In the genomic region with DNA sequence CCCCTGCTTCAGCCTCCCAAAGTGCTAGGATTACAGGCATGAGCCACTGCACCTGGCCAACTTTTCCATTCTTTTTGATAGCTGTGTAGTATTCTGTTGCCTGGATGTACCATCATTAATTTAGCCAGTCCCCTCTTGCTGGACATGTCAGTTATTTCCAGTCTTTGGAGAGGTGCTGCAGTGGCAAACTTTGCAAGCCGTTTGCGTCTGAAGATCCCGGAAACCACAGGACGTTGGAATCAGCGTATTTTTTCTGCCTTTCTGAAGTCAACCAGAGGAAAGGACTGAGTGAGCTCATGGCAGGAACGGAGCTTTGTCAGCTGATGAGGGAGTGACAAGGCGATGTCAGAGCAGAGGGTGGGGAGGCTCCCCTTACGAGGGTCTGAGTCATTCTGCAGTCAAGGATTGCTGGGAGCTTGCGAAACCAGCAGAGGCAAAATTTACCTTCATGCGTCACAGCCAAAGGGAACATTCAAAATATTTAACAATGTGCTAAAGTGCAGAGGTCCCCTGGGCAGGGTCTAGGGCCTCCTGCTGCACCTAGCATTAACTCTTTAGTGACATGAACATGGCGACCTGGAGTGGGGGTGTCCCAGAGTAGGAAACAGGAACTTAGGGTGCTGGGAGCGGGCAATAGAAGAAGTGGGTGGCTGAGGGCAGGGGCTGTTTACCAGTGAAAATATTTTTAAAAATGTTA, we compare ENCODE assay signal across 9 cellular contexts. TPM values are rescaled to one million over a fixed set of nuclear protein-coding genes. Genes with fewer than 3 reads are reported as not detected.
A peak's percentile ranks its signal among the peaks of the same experiment; 100 is the strongest.
DNase-seq lines count a peak whose midpoint lies in the region; ATAC-seq, FAIRE-seq and TF ChIP-seq lines count a peak whose summit lies in the region.
"Had no signal": no experiment of that assay in that cellular context is flagged by ENCODE, and none has a peak within 500 bp of the region (broad histone marks: within the 10 kb centered on the region; RNA-seq: fewer than 3 reads in every experiment).

No MANE protein-coding gene starts in this region.

- H3K79me2 ChIP-seq in H9 (ENCODE audit: insufficient read depth, low read length), result no peaks in the 10 kb centered on the region

- no peak overlapping the region for H2BK20ac ChIP-seq in H9 (ENCODE audit: low read depth, low read length, poor library complexity, severe bottlenecking)

- H3K4me1 Mint-ChIP-seq in H9, result peaks cover 0 to 6% of the 10 kb centered on the region in 2 experiments; a peak in 1 of 4 replicates
- H3K4me1 Mint-ChIP-seq in endodermal cell, result peaks cover 4% of the 10 kb centered on the region
- H3K4me1 Mint-ChIP-seq: naive B cell had no signal

- no peak overlapping the region for H2BK15ac ChIP-seq in H9 (ENCODE audit: low read depth, low read length)

- H4K91ac ChIP-seq in H9 (ENCODE audit: insufficient read length, low read depth, low read length), result no peak overlapping the region

- H3K36me3 ChIP-seq in endodermal cell (ENCODE audit: control insufficient read depth, insufficient read depth, low read length), result no peaks in the 10 kb centered on the region
- H3K36me3 ChIP-seq in uterus, result no peaks in the 10 kb centered on the region

- H3T11ph ChIP-seq in H9 (ENCODE audit: low read length), result no peak overlapping the region

- H2BK12ac ChIP-seq in H9 (ENCODE audit: insufficient read length, low read depth, low read length), result no peak overlapping the region

- H3K27me3 ChIP-seq in H9 (ENCODE audit: insufficient read depth, low read length) (no peaks in the 10 kb centered on the region), endodermal cell (ENCODE audit: control insufficient read depth, insufficient read depth, low read length, poor library complexity, severe bottlenecking) (no peaks in the 10 kb centered on the region), uterus (no peaks in the 10 kb centered on the region)

- H3K4me1 ChIP-seq in H9 (ENCODE audit: insufficient read depth, low read length) (no peaks in the 10 kb centered on the region), endodermal cell (ENCODE audit: control insufficient read depth, insufficient read depth, low read length) (no peaks in the 10 kb centered on the region), uterus (no peaks in the 10 kb centered on the region)

- H4K20me1 ChIP-seq in H9 (ENCODE audit: control insufficient read depth, insufficient read depth, insufficient read length), result no peaks in the 10 kb centered on the region

- H3K9me3 Mint-ChIP-seq in H9 (no peaks in the 10 kb centered on the region), endodermal cell (peaks cover 3% of the 10 kb centered on the region)

- no peak overlapping the region for H3K4me2 ChIP-seq in H9 (ENCODE audit: insufficient read depth, insufficient read length, low read length)

- H3K27ac ChIP-seq in H9 (ENCODE audit: insufficient read length, low read depth, low read length), result no peak overlapping the region
- no peak overlapping the region for H3K27ac ChIP-seq in endodermal cell (ENCODE audit: low read depth, low read length)
- no peak overlapping the region for H3K27ac ChIP-seq in uterus
- H3K27ac ChIP-seq: SK-N-MC had no signal

- H4K8ac ChIP-seq in H9 (replicated peaks; ENCODE audit: insufficient read length, low read depth, low read length), result no peak overlapping the region

- H3K18ac ChIP-seq in H9 (ENCODE audit: insufficient read length, low read depth, low read length), result no peak overlapping the region

- no peak overlapping the region for H2BK120ac ChIP-seq in H9 (ENCODE audit: low read depth, low read length, poor library complexity, severe bottlenecking)

- no peak overlapping the region for H3K23ac ChIP-seq in H9 (ENCODE audit: insufficient read length, low read depth, low read length)

- no peak overlapping the region for H3K14ac ChIP-seq in H9 (ENCODE audit: insufficient read depth, low read length)

- TF ChIP-seq CTCF in H9 (conservative IDR thresholded peaks at IDR 0.05) (no peak), endodermal cell (conservative IDR thresholded peaks at IDR 0.05) (no peak), uterus (IDR thresholded peaks at IDR 0.05) (no peak)

- 0 out of 7 replicates have a peak overlapping the region, but pooled peaks of 1 of the 3 experiments have one; percentile 25 for H3K27ac Mint-ChIP-seq in H9
- no peak overlapping the region for H3K27ac Mint-ChIP-seq in endodermal cell

- DNase-seq in H9, result peak; percentile 67
- DNase-seq in RCC 7860 (ENCODE audit: low spot score), result peak; percentile 77
- peak; percentile 77 for DNase-seq in endodermal cell
- DNase-seq in mucosa of gallbladder (ENCODE audit: low spot score), result peak; percentile 65
- peak; percentile 42 to 45 for DNase-seq in uterus
- DNase-seq in NCI-H187 treated with DMSO at 0.1 percent for 48 hours (lab: John Stamatoyannopoulos, UW), result no peak
- DNase-seq: naive B cell had no signal

- no peak for TF ChIP-seq POLR2A in uterus (IDR thresholded peaks at IDR 0.05)

- peaks cover 3% of the 10 kb centered on the region for H3K23me2 ChIP-seq in H9 (ENCODE audit: insufficient read length, low read depth, low read length, poor library complexity, severe bottlenecking)

- H3K9me3 ChIP-seq in H9 (ENCODE audit: control insufficient read depth, low read depth, low read length) (no peaks in the 10 kb centered on the region), endodermal cell (ENCODE audit: control insufficient read depth, low read length) (no peaks in the 10 kb centered on the region), uterus (no peaks in the 10 kb centered on the region)

- no peak overlapping the region for H2BK5ac ChIP-seq in H9 (ENCODE audit: insufficient read length, low read length)

- H3K9ac ChIP-seq in H9 (ENCODE audit: extremely low read depth, insufficient read length, low read length), result no peak overlapping the region
- H3K9ac ChIP-seq in endodermal cell (ENCODE audit: extremely low read depth, low read length, poor library complexity, severe bottlenecking), result no peak overlapping the region

- H3K36me3 Mint-ChIP-seq in H9 (ENCODE audit: insufficient read depth in 1 of 3, low read depth in 3 of 3), result no peaks in the 10 kb centered on the region; a peak in 1 of 7 replicates
- no peaks in the 10 kb centered on the region for H3K36me3 Mint-ChIP-seq in endodermal cell (ENCODE audit: low read depth)
- H3K36me3 Mint-ChIP-seq: naive B cell had no signal

- H3K4ac ChIP-seq in H9 (ENCODE audit: low read depth, low read length), result no peak overlapping the region

- no peak overlapping the region for H2AFZ ChIP-seq in H9 (ENCODE audit: low read length)

- H3K4me3 ChIP-seq in endodermal cell (ENCODE audit: low read length), result no peak overlapping the region
- H3K4me3 ChIP-seq in uterus, result no peak overlapping the region
- H3K4me3 ChIP-seq: SK-N-MC had no signal

- H3K27me3 Mint-ChIP-seq in H9 (ENCODE audit: low read depth) (peaks cover 19% of the 10 kb centered on the region), endodermal cell (ENCODE audit: insufficient read depth) (peaks cover 2% of the 10 kb centered on the region)

- ATAC-seq in HG02642 (IDR thresholded peaks at IDR 0.05; ENCODE audit: poor library complexity, unreplicated experiment), result no peak

- H3K79me1 ChIP-seq in H9 (ENCODE audit: insufficient read depth, low read depth, low read length, poor library complexity, severe bottlenecking), result no peaks in the 10 kb centered on the region

- FAIRE-seq in RCC 7860 (lab: Jason Lieb, UNC), result peak; percentile 7

- intact Hi-C loops in uterus (cut with DNase I; ENCODE audit: low total_unique reads), result no loop called here

- H2AK5ac ChIP-seq in H9 (ENCODE audit: insufficient read length, low read length), result no peak overlapping the region

- WGBS in H9 (ENCODE audit: extremely low coverage, insufficient read length, low lambda C conversion rate), result no CpG with 5 or more reads among the region's 12 CpGs
- 48 to 66% methylated on average over 11 to 12 of the region's 12 CpGs for WGBS in endodermal cell (ENCODE audit: insufficient coverage in 1 of 2, insufficient read length in 1 of 2), 2 experiments

- H3K4me3 Mint-ChIP-seq in H9 (no peak overlapping the region), endodermal cell (no peak overlapping the region)

- H4K5ac ChIP-seq in H9 (ENCODE audit: insufficient read length, low read depth, low read length), result no peak overlapping the region

- H3K56ac ChIP-seq in H9 (ENCODE audit: insufficient read length, low read depth, low read length), result no peak overlapping the region

RNA-seq across cellular contexts. Expression of gene C5AR1, which starts 5.6 kb away (rescaled TPM):
- 1.8 TPM in 2 replicates for total RNA-seq in H9 (2021)
- total RNA-seq in endodermal cell, result under 1 TPM in 1 of 2 donors, not detected in 1; 0.48 TPM
- polyA plus RNA-seq in endodermal cell (2013, experiment 1 of 2), result 1.2 TPM
- 0.37 TPM for polyA plus RNA-seq in endodermal cell (2013, experiment 2 of 2)
- total RNA-seq in mucosa of gallbladder, result 18.7 TPM
- 1 to 10 TPM in 3 of 4 donors, under 1 TPM in 1; 0.51 to 8.0 (median 2.9) TPM for total RNA-seq in uterus

RNA-seq across cellular contexts. Expression of gene C5AR2, which starts 16.7 kb away (rescaled TPM):
- total RNA-seq in H9 (2021) (not detected in 2 replicates), endodermal cell (not detected), mucosa of gallbladder (1.6 TPM), uterus (under 1 TPM in 3 of 4 donors, not detected in 1; 0.29 to 0.69 (median 0.64) TPM)
- polyA plus RNA-seq in endodermal cell (2013, experiment 1 of 2), result not detected
- polyA plus RNA-seq in endodermal cell (2013, experiment 2 of 2), result not detected

RNA-seq across cellular contexts. Expression of gene DHX34, which starts 33.8 kb away (rescaled TPM):
- total RNA-seq in H9 (2021) (38.2 and 38.3 TPM in 2 replicates), endodermal cell (10 to 100 TPM; 36.9 to 43.9 TPM), mucosa of gallbladder (19.1 TPM), uterus (10 to 100 TPM; 11.5 to 17.3 (median 15.8) TPM)
- 18.1 TPM for polyA plus RNA-seq in endodermal cell (2013, experiment 1 of 2)
- polyA plus RNA-seq in endodermal cell (2013, experiment 2 of 2), result 16.1 TPM

RNA-seq across cellular contexts. Expression of gene INAFM1, which starts 40.6 kb away (rescaled TPM):
- total RNA-seq in H9 (2021), result 8.5 and 9.2 TPM in 2 replicates
- total RNA-seq in endodermal cell, result 10 to 100 TPM in 1 of 2 donors, 1 to 10 TPM in 1; 8.7 to 11.5 TPM
- 14.7 TPM for polyA plus RNA-seq in endodermal cell (2013, experiment 1 of 2)
- polyA plus RNA-seq in endodermal cell (2013, experiment 2 of 2), result 15.5 TPM
- 33.5 TPM for total RNA-seq in mucosa of gallbladder
- 10 to 100 TPM in 2 of 4 donors, 1 to 10 TPM in 2; 2.8 to 39.5 (median 13.5) TPM for total RNA-seq in uterus

RNA-seq across cellular contexts. Expression of gene CCDC9, which starts 58.9 kb away (rescaled TPM):
- total RNA-seq in H9 (2021) (34.4 and 36.9 TPM in 2 replicates), endodermal cell (10 to 100 TPM; 33.8 to 46.2 TPM), mucosa of gallbladder (32.5 TPM), uterus (10 to 100 TPM in 2 of 4 donors, 1 to 10 TPM in 2; 2.6 to 45.4 (median 8.1) TPM)
- 25.5 TPM for polyA plus RNA-seq in endodermal cell (2013, experiment 1 of 2)
- 23.5 TPM for polyA plus RNA-seq in endodermal cell (2013, experiment 2 of 2)
